In the genomic region with DNA sequence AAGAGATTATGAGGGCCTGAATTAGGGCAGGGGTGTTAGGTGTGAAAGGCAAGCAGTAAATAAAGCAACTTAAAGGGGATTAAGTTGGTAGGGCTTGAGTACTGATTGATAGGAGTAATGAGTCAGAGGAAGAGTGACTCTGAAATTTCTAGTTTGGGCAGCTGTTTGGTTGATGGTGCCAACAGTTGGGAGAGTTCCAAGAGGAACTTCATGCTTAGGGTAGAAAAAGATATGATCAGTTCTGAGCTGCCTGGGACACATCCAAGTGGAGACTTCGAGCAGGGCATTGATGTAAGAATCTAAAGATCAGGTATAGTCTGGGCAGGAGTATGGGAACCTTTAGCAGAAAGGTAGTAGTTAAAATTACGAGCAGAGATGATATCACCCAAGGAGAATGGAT, we compare ENCODE assay signal across 9 cellular contexts. TPM values are rescaled to one million over a fixed set of nuclear protein-coding genes. Genes with fewer than 3 reads are reported as not detected.
DNase-seq lines count a peak whose midpoint lies in the region; ATAC-seq and TF ChIP-seq lines count a peak whose summit lies in the region.
"Had no signal": no experiment of that assay in that cellular context is flagged by ENCODE, and none has a peak within 500 bp of the region (broad histone marks: within the 10 kb centered on the region; RNA-seq: fewer than 3 reads in every experiment).

No MANE protein-coding gene starts in this region.

- H3K36me3 ChIP-seq in gastroesophageal sphincter (peaks cover 0 to 6% of the 10 kb centered on the region in 2 donors), tibial nerve (no peaks in the 10 kb centered on the region), BE2C (no peaks in the 10 kb centered on the region), GM23338 (ENCODE audit: insufficient read depth) (no peaks in the 10 kb centered on the region)

- TF ChIP-seq CTCF in gastroesophageal sphincter (IDR thresholded peaks at IDR 0.05), result no peak
- TF ChIP-seq CTCF in tibial nerve (IDR thresholded peaks at IDR 0.05), result no peak
- TF ChIP-seq CTCF in BE2C (IDR thresholded peaks at IDR 0.05; ENCODE audit: low read depth, low read length), result no peak
- TF ChIP-seq CTCF in GM23338 (conservative IDR thresholded peaks at IDR 0.05; ENCODE audit: low read depth in 2 of 2), result no peak

- H3K9me3 Mint-ChIP-seq in GM23338, result peaks cover 6% of the 10 kb centered on the region; the same call in 2 of the 3 replicates

- H3K79me2 ChIP-seq in GM23338 (replicated peaks; ENCODE audit: insufficient read depth), result peaks cover 3% of the 10 kb centered on the region; the same call in 1 of the 2 replicates

- H3K27me3 ChIP-seq in gastroesophageal sphincter (no peaks in the 10 kb centered on the region), tibial nerve (no peaks in the 10 kb centered on the region), BE2C (peaks cover 3% of the 10 kb centered on the region; the same call in 1 of the 2 replicates), GM23338 (ENCODE audit: insufficient read depth) (no peaks in the 10 kb centered on the region)

- H2AFZ ChIP-seq in GM23338, result no peak overlapping the region

- H3K4me1 ChIP-seq in gastroesophageal sphincter, result peaks cover 36 to 100% (median 82%) of the 10 kb centered on the region in 3 donors
- H3K4me1 ChIP-seq in tibial nerve, result peaks cover 0 to 73% (median 19%) of the 10 kb centered on the region in 4 donors
- no peaks in the 10 kb centered on the region for H3K4me1 ChIP-seq in BE2C
- H3K4me1 ChIP-seq in GM23338 (ENCODE audit: insufficient read depth), result no peaks in the 10 kb centered on the region

- ATAC-seq in gastroesophageal sphincter, result no peak
- ATAC-seq in GM23338, result no peak
- ATAC-seq: activated CD8-positive, alpha-beta memory T cell treated with anti-CD3 and anti-CD28 coated beads, Interleukin-2, amount 10 ng/mL, durations not matched to agents 7 days and 5 days had no signal

- H3K4me3 Mint-ChIP-seq in GM23338, result no peak overlapping the region
- H3K4me3 Mint-ChIP-seq: activated CD8-positive, alpha-beta memory T cell treated with anti-CD3 and anti-CD28 coated beads, Interleukin-2, amount 10 ng/mL, durations not matched to agents 7 days and 5 days had no signal

- H3K27ac Mint-ChIP-seq in GM23338, result no peak overlapping the region
- H3K27ac Mint-ChIP-seq: activated CD8-positive, alpha-beta memory T cell treated with anti-CD3 and anti-CD28 coated beads, Interleukin-2, amount 10 ng/mL, durations not matched to agents 7 days and 5 days had no signal

- no peak for TF ChIP-seq POLR2A in gastroesophageal sphincter (IDR thresholded peaks at IDR 0.05)
- no peak for TF ChIP-seq POLR2A in tibial nerve (IDR thresholded peaks at IDR 0.05)

- TF ChIP-seq EP300 in gastroesophageal sphincter (IDR thresholded peaks at IDR 0.05) (no peak), tibial nerve (IDR thresholded peaks at IDR 0.05) (no peak)

- no peak overlapping the region for H3K4me3 ChIP-seq in gastroesophageal sphincter
- H3K4me3 ChIP-seq in tibial nerve, result no peak overlapping the region
- H3K4me3 ChIP-seq in BE2C (ENCODE audit: low read depth, low read length), result no peak overlapping the region
- H3K4me3 ChIP-seq in GM23338, result no peak overlapping the region

- H3K4me2 ChIP-seq in GM23338, result no peak overlapping the region

- peak in 61 of 76 experiments; percentile 7 to 84 (median 53) for DNase-seq in HUDEP-2 (lab: John Stamatoyannopoulos, UW; ENCODE audit: unreplicated experiment in 76 of 76)
- DNase-seq in RPMI8226, result peak; percentile 73
- no peak for DNase-seq in tibial nerve (ENCODE audit: low spot score in 2 of 2)
- no peak for DNase-seq in BE2C
- DNase-seq in T-helper 2 cell, result no peak
- no peak for DNase-seq in GM23338 (ENCODE audit: low spot score)
- DNase-seq: activated CD8-positive, alpha-beta memory T cell treated with anti-CD3 and anti-CD28 coated beads, Interleukin-2, amount 10 ng/mL, durations not matched to agents 7 days and 5 days had no signal

- H4K20me1 ChIP-seq in GM23338 (replicated peaks; ENCODE audit: insufficient read depth), result no peaks in the 10 kb centered on the region; the same call in 1 of the 2 replicates

- H3K9me3 ChIP-seq in gastroesophageal sphincter (no peaks in the 10 kb centered on the region), tibial nerve (no peaks in the 10 kb centered on the region), BE2C (no peaks in the 10 kb centered on the region)

- no peaks in the 10 kb centered on the region for H3K4me1 Mint-ChIP-seq in GM23338

- H3K9me2 ChIP-seq in GM23338 (ENCODE audit: insufficient read depth), result peaks cover 6% of the 10 kb centered on the region; the same call in 1 of the 2 replicates

- H3K27me3 Mint-ChIP-seq in GM23338 (ENCODE audit: insufficient read depth, low read depth, poor library complexity), result peaks cover 4% of the 10 kb centered on the region

- H3K27ac ChIP-seq in gastroesophageal sphincter, result peak overlapping the region; percentile 92 to 97 (median 96)
- H3K27ac ChIP-seq in tibial nerve, result peak overlapping the region in 3 of 4 donors; percentile 25 to 57 (median 43)
- no peak overlapping the region for H3K27ac ChIP-seq in GM23338 (ENCODE audit: low read depth)
- H3K27ac ChIP-seq: HL-60 had no signal

- no peaks in the 10 kb centered on the region for H3F3A ChIP-seq in GM23338 (replicated peaks; ENCODE audit: low read depth)

- H3K36me3 Mint-ChIP-seq in GM23338 (ENCODE audit: low read depth), result peaks cover 13% of the 10 kb centered on the region
- H3K36me3 Mint-ChIP-seq: activated CD8-positive, alpha-beta memory T cell treated with anti-CD3 and anti-CD28 coated beads, Interleukin-2, amount 10 ng/mL, durations not matched to agents 7 days and 5 days had no signal

- WGBS in gastroesophageal sphincter (ENCODE audit: low coverage in 1 of 2), 2 donors, result 25 to 36% methylated on average over 2 of the region's 2 CpGs
- 63 to 66% methylated on average over 2 of the region's 2 CpGs for WGBS in tibial nerve, 2 donors

TF ChIP-seq in GM23338, 12 proteins besides CTCF, POLR2A, EP300 and RAD21 (continues in another document):
- TF ChIP-seq CREB1 (CRISPR knock-in tag; IDR thresholded peaks at IDR 0.05; ENCODE audit: low read depth) (no peak), NANOG (IDR thresholded peaks at IDR 0.05; ENCODE audit: borderline replicate concordance) (no peak), EZH2phosphoT487 (IDR thresholded peaks at IDR 0.05; ENCODE audit: unreplicated experiment) (no peak)
- TF ChIP-seq, protein P1, sequence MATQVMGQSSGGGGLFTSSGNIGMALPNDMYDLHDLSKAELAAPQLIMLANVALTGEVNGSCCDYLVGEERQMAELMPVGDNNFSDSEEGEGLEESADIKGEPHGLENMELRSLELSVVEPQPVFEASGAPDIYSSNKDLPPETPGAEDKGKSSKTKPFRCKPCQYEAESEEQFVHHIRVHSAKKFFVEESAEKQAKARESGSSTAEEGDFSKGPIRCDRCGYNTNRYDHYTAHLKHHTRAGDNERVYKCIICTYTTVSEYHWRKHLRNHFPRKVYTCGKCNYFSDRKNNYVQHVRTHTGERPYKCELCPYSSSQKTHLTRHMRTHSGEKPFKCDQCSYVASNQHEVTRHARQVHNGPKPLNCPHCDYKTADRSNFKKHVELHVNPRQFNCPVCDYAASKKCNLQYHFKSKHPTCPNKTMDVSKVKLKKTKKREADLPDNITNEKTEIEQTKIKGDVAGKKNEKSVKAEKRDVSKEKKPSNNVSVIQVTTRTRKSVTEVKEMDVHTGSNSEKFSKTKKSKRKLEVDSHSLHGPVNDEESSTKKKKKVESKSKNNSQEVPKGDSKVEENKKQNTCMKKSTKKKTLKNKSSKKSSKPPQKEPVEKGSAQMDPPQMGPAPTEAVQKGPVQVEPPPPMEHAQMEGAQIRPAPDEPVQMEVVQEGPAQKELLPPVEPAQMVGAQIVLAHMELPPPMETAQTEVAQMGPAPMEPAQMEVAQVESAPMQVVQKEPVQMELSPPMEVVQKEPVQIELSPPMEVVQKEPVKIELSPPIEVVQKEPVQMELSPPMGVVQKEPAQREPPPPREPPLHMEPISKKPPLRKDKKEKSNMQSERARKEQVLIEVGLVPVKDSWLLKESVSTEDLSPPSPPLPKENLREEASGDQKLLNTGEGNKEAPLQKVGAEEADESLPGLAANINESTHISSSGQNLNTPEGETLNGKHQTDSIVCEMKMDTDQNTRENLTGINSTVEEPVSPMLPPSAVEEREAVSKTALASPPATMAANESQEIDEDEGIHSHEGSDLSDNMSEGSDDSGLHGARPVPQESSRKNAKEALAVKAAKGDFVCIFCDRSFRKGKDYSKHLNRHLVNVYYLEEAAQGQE (IDR thresholded peaks at IDR 0.05; ENCODE audit: unreplicated experiment), result no peak

RNA-seq across cellular contexts. Expression of a gene that starts 10.2 kb away (rescaled TPM):
- 100 to 1,000 TPM in 3 of 4 donors, 10 to 100 TPM in 1; 96.5 to 192 (median 140) TPM for total RNA-seq in gastroesophageal sphincter
- total RNA-seq in tibial nerve, result 10 to 100 TPM; 24.9 to 75.9 (median 60.8) TPM
- not detected for polyA plus RNA-seq in BE2C (2012; ENCODE audit: insufficient read depth, insufficient read length, low read depth)
- 13.7 and 19.6 TPM in 2 replicates for total RNA-seq in GM23338 (2014; rRNA removed; shearing (Covaris generic))
- polyA plus RNA-seq in GM23338 (2016; fragmentation: Nextera tagmentation; extraction: Ambion mirVana), result 6.9 and 7.7 TPM in 2 replicates

Comparison
In these comparisons a context has a peak if more than half of its experiments do, and no peak if none do; other contexts are left out.
1. DNase-seq: peak in HUDEP-2 (61 of 76) and RPMI8226 (single experiment); none in tibial nerve (0 of 2), BE2C (single experiment), T-helper 2 cell (0 of 5) and GM23338 (single experiment).